In genomic region chr2:163611557-163611906, GRCh38 we compare ENCODE assay signal across 19 cellular contexts.
"Had no signal": no experiment of that assay in that cellular context is flagged by ENCODE, and none has a peak within 500 bp of the region (broad histone marks: within the 10 kb centered on the region; RNA-seq: fewer than 3 reads in every experiment).

No MANE protein-coding gene starts in this region.

- DNase-seq: activated CD4-positive, alpha-beta memory T cell treated with anti-CD3 and anti-CD28 coated beads, Interleukin-2, amount 10 ng/mL, durations not matched to agents 7 days and 5 days; activated CD4-positive, alpha-beta T cell treated with anti-CD3 and anti-CD28 coated beads for 36 hours; activated CD4-positive, alpha-beta T cell treated with anti-CD3 and anti-CD28 coated beads, Interleukin-2, amount 50 U/mL, for 1 hour; activated CD8-positive, alpha-beta memory T cell treated with anti-CD3 and anti-CD28 coated beads, Interleukin-2, amount 50 U/mL, for 4 hours; activated gamma-delta T cell treated with Interleukin-2 at 50 U/mL for 16 hours; activated naive CD4-positive, alpha-beta T cell treated with anti-CD3 and anti-CD28 coated beads, Interleukin-2, amount 10 ng/mL, durations not matched to agents 7 days and 5 days; activated naive CD8-positive, alpha-beta T cell treated with anti-CD3 and anti-CD28 coated beads for 36 hours; activated T-cell treated with anti-CD3 and anti-CD28 coated beads, Interleukin-2, amount 50 U/mL, for 72 hours; KG1; MM.1S; NCI-H1105; NCI-H1694 treated with DMSO at 0.1 percent for 48 hours; NCI-H2029 treated with DMSO at 0.1 percent for 48 hours; NCI-H446; NCI-H524; SIG-M5; T-helper 17 cell; T-helper 9 cell had no signal

- H3K27me3 Mint-ChIP-seq: activated CD4-positive, alpha-beta memory T cell treated with anti-CD3 and anti-CD28 coated beads, Interleukin-2, amount 10 ng/mL, durations not matched to agents 7 days and 5 days; activated CD4-positive, alpha-beta T cell treated with anti-CD3 and anti-CD28 coated beads for 36 hours; activated naive CD4-positive, alpha-beta T cell treated with anti-CD3 and anti-CD28 coated beads, Interleukin-2, amount 10 ng/mL, durations not matched to agents 7 days and 5 days; activated naive CD8-positive, alpha-beta T cell treated with anti-CD3 and anti-CD28 coated beads for 36 hours; T-helper 17 cell had no signal

- H3K27ac Mint-ChIP-seq: activated CD4-positive, alpha-beta memory T cell treated with anti-CD3 and anti-CD28 coated beads, Interleukin-2, amount 10 ng/mL, durations not matched to agents 7 days and 5 days; activated CD4-positive, alpha-beta T cell treated with anti-CD3 and anti-CD28 coated beads for 36 hours; activated naive CD4-positive, alpha-beta T cell treated with anti-CD3 and anti-CD28 coated beads, Interleukin-2, amount 10 ng/mL, durations not matched to agents 7 days and 5 days; activated naive CD8-positive, alpha-beta T cell treated with anti-CD3 and anti-CD28 coated beads for 36 hours; activated T-cell treated with anti-CD3 and anti-CD28 coated beads, Interleukin-2, amount 50 U/mL, for 72 hours; activated T-helper 2 cell treated with anti-CD3 and anti-CD28 coated beads, Interferon-gamma antibody, Interleukin-2, Interleukin-4, amounts not matched to agents 10 μg/mL and 5 μg/mL and 100 μg/mL, durations not matched to agents 14 hours and 24 hours and 36 hours; T-helper 17 cell had no signal

- H3K4me1 Mint-ChIP-seq: activated CD4-positive, alpha-beta memory T cell treated with anti-CD3 and anti-CD28 coated beads, Interleukin-2, amount 10 ng/mL, durations not matched to agents 7 days and 5 days; activated CD4-positive, alpha-beta T cell treated with anti-CD3 and anti-CD28 coated beads for 36 hours; activated naive CD4-positive, alpha-beta T cell treated with anti-CD3 and anti-CD28 coated beads, Interleukin-2, amount 10 ng/mL, durations not matched to agents 7 days and 5 days; activated naive CD8-positive, alpha-beta T cell treated with anti-CD3 and anti-CD28 coated beads for 36 hours; T-helper 17 cell had no signal

- H3K9me3 Mint-ChIP-seq: activated naive CD8-positive, alpha-beta T cell treated with anti-CD3 and anti-CD28 coated beads for 36 hours; activated T-cell treated with anti-CD3 and anti-CD28 coated beads, Interleukin-2, amount 50 U/mL, for 72 hours; activated T-helper 2 cell treated with anti-CD3 and anti-CD28 coated beads, Interferon-gamma antibody, Interleukin-2, Interleukin-4, amounts not matched to agents 10 μg/mL and 5 μg/mL and 100 μg/mL, durations not matched to agents 14 hours and 24 hours and 36 hours had no signal

- H3K36me3 Mint-ChIP-seq: activated naive CD4-positive, alpha-beta T cell treated with anti-CD3 and anti-CD28 coated beads, Interleukin-2, amount 10 ng/mL, durations not matched to agents 7 days and 5 days; activated naive CD8-positive, alpha-beta T cell treated with anti-CD3 and anti-CD28 coated beads for 36 hours had no signal

- H3K4me3 Mint-ChIP-seq: activated CD4-positive, alpha-beta memory T cell treated with anti-CD3 and anti-CD28 coated beads, Interleukin-2, amount 10 ng/mL, durations not matched to agents 7 days and 5 days; activated CD4-positive, alpha-beta T cell treated with anti-CD3 and anti-CD28 coated beads for 36 hours; activated naive CD4-positive, alpha-beta T cell treated with anti-CD3 and anti-CD28 coated beads, Interleukin-2, amount 10 ng/mL, durations not matched to agents 7 days and 5 days; activated naive CD8-positive, alpha-beta T cell treated with anti-CD3 and anti-CD28 coated beads for 36 hours; activated T-cell treated with anti-CD3 and anti-CD28 coated beads, Interleukin-2, amount 50 U/mL, for 72 hours; T-helper 17 cell had no signal

- ATAC-seq: activated CD4-positive, alpha-beta T cell treated with anti-CD3 and anti-CD28 coated beads for 36 hours; activated T-cell treated with anti-CD3 and anti-CD28 coated beads, Interleukin-2, amount 50 U/mL, for 72 hours; T-helper 17 cell had no signal
